ENCODE assay signal across 1 cellular context in the genomic region with DNA sequence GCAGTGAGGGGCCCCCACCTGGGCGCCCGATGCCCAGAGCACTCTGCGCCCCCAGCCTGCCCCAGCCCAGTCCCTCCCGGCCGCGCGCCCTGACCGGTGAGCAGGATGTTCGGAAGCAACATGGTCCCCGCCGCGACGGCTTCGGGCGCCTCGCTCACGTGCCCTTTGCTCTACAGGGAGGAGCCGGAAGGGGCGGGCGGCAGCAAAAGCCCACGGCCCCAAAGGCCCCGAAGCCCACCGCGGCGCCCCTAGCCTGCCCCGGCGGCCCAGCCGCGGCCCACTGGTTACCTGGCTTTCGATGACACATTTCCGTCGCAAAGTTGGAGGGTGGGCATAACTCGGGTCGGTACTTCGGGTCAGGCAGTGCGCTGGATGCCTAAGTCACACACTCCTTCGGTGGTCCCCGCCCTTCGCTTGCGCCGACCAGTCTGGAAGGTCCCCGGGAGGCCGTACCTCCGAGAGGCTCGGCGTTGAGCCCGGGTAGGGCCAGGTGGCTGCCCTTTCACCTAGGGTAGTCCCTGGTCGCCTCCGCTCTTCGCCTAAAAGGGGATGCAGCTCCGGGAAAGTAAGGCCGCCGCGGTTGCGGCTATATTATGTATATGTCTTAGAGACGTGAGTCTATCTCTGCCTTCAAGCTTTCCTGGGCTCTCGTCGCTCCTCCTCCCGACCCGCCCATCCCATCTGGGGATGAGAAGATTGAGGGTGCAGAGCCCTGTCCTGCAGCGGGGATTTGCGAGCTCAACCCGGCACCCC.
TF ChIP-seq lines count a peak whose summit lies in the region.

A gene (minus strand): TSS at position 152 of the 753 bp plus-strand sequence. CDS start 30 bp downstream, at position 122.
A gene with protein sequence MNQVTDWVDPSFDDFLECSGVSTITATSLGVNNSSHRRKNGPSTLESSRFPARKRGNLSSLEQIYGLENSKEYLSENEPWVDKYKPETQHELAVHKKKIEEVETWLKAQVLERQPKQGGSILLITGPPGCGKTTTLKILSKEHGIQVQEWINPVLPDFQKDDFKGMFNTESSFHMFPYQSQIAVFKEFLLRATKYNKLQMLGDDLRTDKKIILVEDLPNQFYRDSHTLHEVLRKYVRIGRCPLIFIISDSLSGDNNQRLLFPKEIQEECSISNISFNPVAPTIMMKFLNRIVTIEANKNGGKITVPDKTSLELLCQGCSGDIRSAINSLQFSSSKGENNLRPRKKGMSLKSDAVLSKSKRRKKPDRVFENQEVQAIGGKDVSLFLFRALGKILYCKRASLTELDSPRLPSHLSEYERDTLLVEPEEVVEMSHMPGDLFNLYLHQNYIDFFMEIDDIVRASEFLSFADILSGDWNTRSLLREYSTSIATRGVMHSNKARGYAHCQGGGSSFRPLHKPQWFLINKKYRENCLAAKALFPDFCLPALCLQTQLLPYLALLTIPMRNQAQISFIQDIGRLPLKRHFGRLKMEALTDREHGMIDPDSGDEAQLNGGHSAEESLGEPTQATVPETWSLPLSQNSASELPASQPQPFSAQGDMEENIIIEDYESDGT (plus strand): TSS at position 450 of the 753 bp plus-strand sequence. CDS start 2,391 bp downstream, outside the sequence.
A gene with protein sequence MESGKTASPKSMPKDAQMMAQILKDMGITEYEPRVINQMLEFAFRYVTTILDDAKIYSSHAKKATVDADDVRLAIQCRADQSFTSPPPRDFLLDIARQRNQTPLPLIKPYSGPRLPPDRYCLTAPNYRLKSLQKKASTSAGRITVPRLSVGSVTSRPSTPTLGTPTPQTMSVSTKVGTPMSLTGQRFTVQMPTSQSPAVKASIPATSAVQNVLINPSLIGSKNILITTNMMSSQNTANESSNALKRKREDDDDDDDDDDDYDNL (minus strand): TSS at position 152 of the 753 bp plus-strand sequence. CDS start 3,783 bp downstream, outside the sequence.

TF ChIP-seq in GM12878, 131 proteins besides CTCF, POLR2A, EP300 and RAD21 (continued from another document and continues in another):
- TF ChIP-seq, protein P1, sequence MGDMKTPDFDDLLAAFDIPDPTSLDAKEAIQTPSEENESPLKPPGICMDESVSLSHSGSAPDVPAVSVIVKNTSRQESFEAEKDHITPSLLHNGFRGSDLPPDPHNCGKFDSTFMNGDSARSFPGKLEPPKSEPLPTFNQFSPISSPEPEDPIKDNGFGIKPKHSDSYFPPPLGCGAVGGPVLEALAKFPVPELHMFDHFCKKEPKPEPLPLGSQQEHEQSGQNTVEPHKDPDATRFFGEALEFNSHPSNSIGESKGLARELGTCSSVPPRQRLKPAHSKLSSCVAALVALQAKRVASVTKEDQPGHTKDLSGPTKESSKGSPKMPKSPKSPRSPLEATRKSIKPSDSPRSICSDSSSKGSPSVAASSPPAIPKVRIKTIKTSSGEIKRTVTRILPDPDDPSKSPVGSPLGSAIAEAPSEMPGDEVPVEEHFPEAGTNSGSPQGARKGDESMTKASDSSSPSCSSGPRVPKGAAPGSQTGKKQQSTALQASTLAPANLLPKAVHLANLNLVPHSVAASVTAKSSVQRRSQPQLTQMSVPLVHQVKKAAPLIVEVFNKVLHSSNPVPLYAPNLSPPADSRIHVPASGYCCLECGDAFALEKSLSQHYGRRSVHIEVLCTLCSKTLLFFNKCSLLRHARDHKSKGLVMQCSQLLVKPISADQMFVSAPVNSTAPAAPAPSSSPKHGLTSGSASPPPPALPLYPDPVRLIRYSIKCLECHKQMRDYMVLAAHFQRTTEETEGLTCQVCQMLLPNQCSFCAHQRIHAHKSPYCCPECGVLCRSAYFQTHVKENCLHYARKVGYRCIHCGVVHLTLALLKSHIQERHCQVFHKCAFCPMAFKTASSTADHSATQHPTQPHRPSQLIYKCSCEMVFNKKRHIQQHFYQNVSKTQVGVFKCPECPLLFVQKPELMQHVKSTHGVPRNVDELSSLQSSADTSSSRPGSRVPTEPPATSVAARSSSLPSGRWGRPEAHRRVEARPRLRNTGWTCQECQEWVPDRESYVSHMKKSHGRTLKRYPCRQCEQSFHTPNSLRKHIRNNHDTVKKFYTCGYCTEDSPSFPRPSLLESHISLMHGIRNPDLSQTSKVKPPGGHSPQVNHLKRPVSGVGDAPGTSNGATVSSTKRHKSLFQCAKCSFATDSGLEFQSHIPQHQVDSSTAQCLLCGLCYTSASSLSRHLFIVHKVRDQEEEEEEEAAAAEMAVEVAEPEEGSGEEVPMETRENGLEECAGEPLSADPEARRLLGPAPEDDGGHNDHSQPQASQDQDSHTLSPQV (IDR thresholded peaks at IDR 0.05) = peak; percentile 96
- TF ChIP-seq NR2C1 (IDR thresholded peaks at IDR 0.05) (peak; percentile 88), MEF2B (IDR thresholded peaks at IDR 0.05; ENCODE audit: partially characterized antibody, poor library complexity, severe bottlenecking) (peak; percentile 66), SMARCA5 (IDR thresholded peaks at IDR 0.05) (peak; percentile 73; the same call in 1 of the 2 replicates), RBBP5 (conservative IDR thresholded peaks at IDR 0.05) (no peak), ZZZ3 (IDR thresholded peaks at IDR 0.05; ENCODE audit: control insufficient read depth, insufficient read length, low read depth) (no peak), SPI1 (IDR thresholded peaks at IDR 0.05; ENCODE audit: borderline replicate concordance, insufficient read depth, low read depth, low read length) (no peak), TAF1 (IDR thresholded peaks at IDR 0.05; ENCODE audit: borderline replicate concordance, low read depth, low read length) (peak; percentile 76; the same call in 1 of the 2 replicates), HCFC1 (IDR thresholded peaks at IDR 0.05; ENCODE audit: low read length) (peak; percentile 75), CREM (IDR thresholded peaks at IDR 0.05; ENCODE audit: low read depth) (peak; percentile 84), SIN3A (IDR thresholded peaks at IDR 0.05; ENCODE audit: low read depth, low read length) (no peak; the same call in 1 of the 2 replicates), EGR1 (IDR thresholded peaks at IDR 0.05; ENCODE audit: borderline replicate concordance in 1 of 2, low read depth in 2 of 2, low read length in 2 of 2) (no peak), NFIC (IDR thresholded peaks at IDR 0.05; ENCODE audit: low read depth, low read length) (no peak), NBN (IDR thresholded peaks at IDR 0.05) (peak; percentile 61), CHD4 (IDR thresholded peaks at IDR 0.05) (no peak), ZNF217 (IDR thresholded peaks at IDR 0.05) (no peak), POLR2AphosphoS5 (IDR thresholded peaks at IDR 0.05; ENCODE audit: low read length) (peak; percentile 92), YY1 (IDR thresholded peaks at IDR 0.05; ENCODE audit: low read depth, low read length) (peak; percentile 91), CEBPB (IDR thresholded peaks at IDR 0.05; ENCODE audit: borderline replicate concordance in 1 of 2, low read depth in 2 of 2, low read length in 2 of 2) (no peak), HDAC6 (IDR thresholded peaks at IDR 0.05; ENCODE audit: unreplicated experiment) (no peak), BHLHE40 (IDR thresholded peaks at IDR 0.05; ENCODE audit: borderline replicate concordance in 1 of 2, low read depth in 2 of 2, low read length in 1 of 2) (peak; percentile 99 to 100), EED (IDR thresholded peaks at IDR 0.05; ENCODE audit: low read depth) (peak; percentile 27; the same call in 1 of the 2 replicates), IRF4 (IDR thresholded peaks at IDR 0.05; ENCODE audit: low read depth, low read length) (no peak), RFX5 (IDR thresholded peaks at IDR 0.05; ENCODE audit: low read depth, low read length) (no peak)
- TF ChIP-seq, protein P2, sequence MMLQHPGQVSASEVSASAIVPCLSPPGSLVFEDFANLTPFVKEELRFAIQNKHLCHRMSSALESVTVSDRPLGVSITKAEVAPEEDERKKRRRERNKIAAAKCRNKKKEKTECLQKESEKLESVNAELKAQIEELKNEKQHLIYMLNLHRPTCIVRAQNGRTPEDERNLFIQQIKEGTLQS (IDR thresholded peaks at IDR 0.05; ENCODE audit: borderline replicate concordance, extremely low read depth, low read depth, low read length) = peak; percentile 49; the same call in 1 of the 2 replicates
- TF ChIP-seq, protein P3, sequence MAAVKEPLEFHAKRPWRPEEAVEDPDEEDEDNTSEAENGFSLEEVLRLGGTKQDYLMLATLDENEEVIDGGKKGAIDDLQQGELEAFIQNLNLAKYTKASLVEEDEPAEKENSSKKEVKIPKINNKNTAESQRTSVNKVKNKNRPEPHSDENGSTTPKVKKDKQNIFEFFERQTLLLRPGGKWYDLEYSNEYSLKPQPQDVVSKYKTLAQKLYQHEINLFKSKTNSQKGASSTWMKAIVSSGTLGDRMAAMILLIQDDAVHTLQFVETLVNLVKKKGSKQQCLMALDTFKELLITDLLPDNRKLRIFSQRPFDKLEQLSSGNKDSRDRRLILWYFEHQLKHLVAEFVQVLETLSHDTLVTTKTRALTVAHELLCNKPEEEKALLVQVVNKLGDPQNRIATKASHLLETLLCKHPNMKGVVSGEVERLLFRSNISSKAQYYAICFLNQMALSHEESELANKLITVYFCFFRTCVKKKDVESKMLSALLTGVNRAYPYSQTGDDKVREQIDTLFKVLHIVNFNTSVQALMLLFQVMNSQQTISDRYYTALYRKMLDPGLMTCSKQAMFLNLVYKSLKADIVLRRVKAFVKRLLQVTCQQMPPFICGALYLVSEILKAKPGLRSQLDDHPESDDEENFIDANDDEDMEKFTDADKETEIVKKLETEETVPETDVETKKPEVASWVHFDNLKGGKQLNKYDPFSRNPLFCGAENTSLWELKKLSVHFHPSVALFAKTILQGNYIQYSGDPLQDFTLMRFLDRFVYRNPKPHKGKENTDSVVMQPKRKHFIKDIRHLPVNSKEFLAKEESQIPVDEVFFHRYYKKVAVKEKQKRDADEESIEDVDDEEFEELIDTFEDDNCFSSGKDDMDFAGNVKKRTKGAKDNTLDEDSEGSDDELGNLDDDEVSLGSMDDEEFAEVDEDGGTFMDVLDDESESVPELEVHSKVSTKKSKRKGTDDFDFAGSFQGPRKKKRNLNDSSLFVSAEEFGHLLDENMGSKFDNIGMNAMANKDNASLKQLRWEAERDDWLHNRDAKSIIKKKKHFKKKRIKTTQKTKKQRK (IDR thresholded peaks at IDR 0.05; ENCODE audit: low read depth, low read length) = no peak
- TF ChIP-seq, protein P4, sequence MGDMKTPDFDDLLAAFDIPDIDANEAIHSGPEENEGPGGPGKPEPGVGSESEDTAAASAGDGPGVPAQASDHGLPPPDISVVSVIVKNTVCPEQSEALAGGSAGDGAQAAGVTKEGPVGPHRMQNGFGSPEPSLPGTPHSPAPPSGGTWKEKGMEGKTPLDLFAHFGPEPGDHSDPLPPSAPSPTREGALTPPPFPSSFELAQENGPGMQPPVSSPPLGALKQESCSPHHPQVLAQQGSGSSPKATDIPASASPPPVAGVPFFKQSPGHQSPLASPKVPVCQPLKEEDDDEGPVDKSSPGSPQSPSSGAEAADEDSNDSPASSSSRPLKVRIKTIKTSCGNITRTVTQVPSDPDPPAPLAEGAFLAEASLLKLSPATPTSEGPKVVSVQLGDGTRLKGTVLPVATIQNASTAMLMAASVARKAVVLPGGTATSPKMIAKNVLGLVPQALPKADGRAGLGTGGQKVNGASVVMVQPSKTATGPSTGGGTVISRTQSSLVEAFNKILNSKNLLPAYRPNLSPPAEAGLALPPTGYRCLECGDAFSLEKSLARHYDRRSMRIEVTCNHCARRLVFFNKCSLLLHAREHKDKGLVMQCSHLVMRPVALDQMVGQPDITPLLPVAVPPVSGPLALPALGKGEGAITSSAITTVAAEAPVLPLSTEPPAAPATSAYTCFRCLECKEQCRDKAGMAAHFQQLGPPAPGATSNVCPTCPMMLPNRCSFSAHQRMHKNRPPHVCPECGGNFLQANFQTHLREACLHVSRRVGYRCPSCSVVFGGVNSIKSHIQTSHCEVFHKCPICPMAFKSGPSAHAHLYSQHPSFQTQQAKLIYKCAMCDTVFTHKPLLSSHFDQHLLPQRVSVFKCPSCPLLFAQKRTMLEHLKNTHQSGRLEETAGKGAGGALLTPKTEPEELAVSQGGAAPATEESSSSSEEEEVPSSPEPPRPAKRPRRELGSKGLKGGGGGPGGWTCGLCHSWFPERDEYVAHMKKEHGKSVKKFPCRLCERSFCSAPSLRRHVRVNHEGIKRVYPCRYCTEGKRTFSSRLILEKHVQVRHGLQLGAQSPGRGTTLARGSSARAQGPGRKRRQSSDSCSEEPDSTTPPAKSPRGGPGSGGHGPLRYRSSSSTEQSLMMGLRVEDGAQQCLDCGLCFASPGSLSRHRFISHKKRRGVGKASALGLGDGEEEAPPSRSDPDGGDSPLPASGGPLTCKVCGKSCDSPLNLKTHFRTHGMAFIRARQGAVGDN (IDR thresholded peaks at IDR 0.05) = peak; percentile 62; the same call in 1 of the 2 replicates
- TF ChIP-seq, protein P5, sequence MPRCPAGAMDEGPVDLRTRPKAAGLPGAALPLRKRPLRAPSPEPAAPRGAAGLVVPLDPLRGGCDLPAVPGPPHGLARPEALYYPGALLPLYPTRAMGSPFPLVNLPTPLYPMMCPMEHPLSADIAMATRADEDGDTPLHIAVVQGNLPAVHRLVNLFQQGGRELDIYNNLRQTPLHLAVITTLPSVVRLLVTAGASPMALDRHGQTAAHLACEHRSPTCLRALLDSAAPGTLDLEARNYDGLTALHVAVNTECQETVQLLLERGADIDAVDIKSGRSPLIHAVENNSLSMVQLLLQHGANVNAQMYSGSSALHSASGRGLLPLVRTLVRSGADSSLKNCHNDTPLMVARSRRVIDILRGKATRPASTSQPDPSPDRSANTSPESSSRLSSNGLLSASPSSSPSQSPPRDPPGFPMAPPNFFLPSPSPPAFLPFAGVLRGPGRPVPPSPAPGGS (IDR thresholded peaks at IDR 0.05; ENCODE audit: borderline replicate concordance, insufficient read depth, low read depth, low read length, poor library complexity, severe bottlenecking) = no peak
- TF ChIP-seq, protein P6, sequence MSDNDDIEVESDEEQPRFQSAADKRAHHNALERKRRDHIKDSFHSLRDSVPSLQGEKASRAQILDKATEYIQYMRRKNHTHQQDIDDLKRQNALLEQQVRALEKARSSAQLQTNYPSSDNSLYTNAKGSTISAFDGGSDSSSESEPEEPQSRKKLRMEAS (IDR thresholded peaks at IDR 0.05; ENCODE audit: low read depth, low read length) = peak; percentile 92
- TF ChIP-seq, protein P7, sequence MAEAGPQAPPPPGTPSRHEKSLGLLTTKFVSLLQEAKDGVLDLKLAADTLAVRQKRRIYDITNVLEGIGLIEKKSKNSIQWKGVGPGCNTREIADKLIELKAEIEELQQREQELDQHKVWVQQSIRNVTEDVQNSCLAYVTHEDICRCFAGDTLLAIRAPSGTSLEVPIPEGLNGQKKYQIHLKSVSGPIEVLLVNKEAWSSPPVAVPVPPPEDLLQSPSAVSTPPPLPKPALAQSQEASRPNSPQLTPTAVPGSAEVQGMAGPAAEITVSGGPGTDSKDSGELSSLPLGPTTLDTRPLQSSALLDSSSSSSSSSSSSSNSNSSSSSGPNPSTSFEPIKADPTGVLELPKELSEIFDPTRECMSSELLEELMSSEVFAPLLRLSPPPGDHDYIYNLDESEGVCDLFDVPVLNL (IDR thresholded peaks at IDR 0.05; ENCODE audit: low read depth, low read length) = 0 out of 2 replicates have a peak, but pooled peaks have one; percentile 11
- TF ChIP-seq, protein P8, sequence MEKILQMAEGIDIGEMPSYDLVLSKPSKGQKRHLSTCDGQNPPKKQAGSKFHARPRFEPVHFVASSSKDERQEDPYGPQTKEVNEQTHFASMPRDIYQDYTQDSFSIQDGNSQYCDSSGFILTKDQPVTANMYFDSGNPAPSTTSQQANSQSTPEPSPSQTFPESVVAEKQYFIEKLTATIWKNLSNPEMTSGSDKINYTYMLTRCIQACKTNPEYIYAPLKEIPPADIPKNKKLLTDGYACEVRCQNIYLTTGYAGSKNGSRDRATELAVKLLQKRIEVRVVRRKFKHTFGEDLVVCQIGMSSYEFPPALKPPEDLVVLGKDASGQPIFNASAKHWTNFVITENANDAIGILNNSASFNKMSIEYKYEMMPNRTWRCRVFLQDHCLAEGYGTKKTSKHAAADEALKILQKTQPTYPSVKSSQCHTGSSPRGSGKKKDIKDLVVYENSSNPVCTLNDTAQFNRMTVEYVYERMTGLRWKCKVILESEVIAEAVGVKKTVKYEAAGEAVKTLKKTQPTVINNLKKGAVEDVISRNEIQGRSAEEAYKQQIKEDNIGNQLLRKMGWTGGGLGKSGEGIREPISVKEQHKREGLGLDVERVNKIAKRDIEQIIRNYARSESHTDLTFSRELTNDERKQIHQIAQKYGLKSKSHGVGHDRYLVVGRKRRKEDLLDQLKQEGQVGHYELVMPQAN (conservative IDR thresholded peaks at IDR 0.05) = peak; percentile 90
